ENCODE assay signal across 21 cellular contexts in the genomic region with DNA sequence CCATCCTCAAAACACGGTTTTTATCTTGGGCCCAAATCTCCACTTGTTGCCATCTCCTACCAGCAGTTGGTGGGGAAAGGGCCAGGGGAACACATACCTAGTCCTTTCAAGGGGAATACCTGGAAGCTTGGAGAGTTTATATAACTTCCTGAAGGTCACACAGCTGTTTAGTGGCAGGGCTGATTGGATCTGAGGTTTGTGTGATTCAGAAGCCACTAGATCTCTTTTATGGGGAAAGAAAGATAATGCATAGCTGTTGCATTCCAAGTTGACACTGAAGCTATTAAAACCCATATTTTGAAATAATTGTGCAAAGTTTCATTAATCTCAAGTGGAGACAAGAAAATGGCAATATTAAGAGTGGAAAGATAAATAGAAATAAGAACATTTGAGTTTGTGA.
DNase-seq lines count a peak whose midpoint lies in the region; ATAC-seq and TF ChIP-seq lines count a peak whose summit lies in the region.
"Had no signal": no experiment of that assay in that cellular context is flagged by ENCODE, and none has a peak within 500 bp of the region (broad histone marks: within the 10 kb centered on the region; RNA-seq: fewer than 3 reads in every experiment).

No MANE protein-coding gene starts in this region.

- H3K36me3 ChIP-seq in SK-N-SH (replicated peaks in 1 of 2; ENCODE audit: control insufficient read depth in 1 of 2, insufficient read depth in 2 of 2, low read length in 1 of 2) (peaks cover 0 to 3% of the 10 kb centered on the region in 2 experiments), MM.1S (replicated peaks; ENCODE audit: insufficient read depth, low read length) (no peaks in the 10 kb centered on the region)
- H3K36me3 ChIP-seq: BLaER1 treated with 17β-estradiol and CSF1 and Interleukin-3, amounts not matched to agents 10 nM and 100 nM had no signal

- no peak for TF ChIP-seq RAD21 in SK-N-SH (IDR thresholded peaks at IDR 0.05; ENCODE audit: low read length)

- H2AFZ ChIP-seq in SK-N-SH (ENCODE audit: low read depth): no peak overlapping the region
- H2AFZ ChIP-seq in MM.1S (ENCODE audit: low read length): no peak overlapping the region

- peaks cover 2% of the 10 kb centered on the region for H3K36me3 Mint-ChIP-seq in progenitor cell of endocrine pancreas (ENCODE audit: insufficient read depth)
- H3K36me3 Mint-ChIP-seq: CD8-positive, alpha-beta memory T cell had no signal

- H3K4me3 ChIP-seq in SK-N-SH (ENCODE audit: low read depth in 2 of 2, low read length in 1 of 2): no peak overlapping the region
- no peak overlapping the region for H3K4me3 ChIP-seq in MM.1S (ENCODE audit: low read length)
- H3K4me3 ChIP-seq: A549; BLaER1 treated with 17β-estradiol and CSF1 and Interleukin-3, amounts not matched to agents 10 nM and 100 nM; GM12878 had no signal

- H3F3A ChIP-seq in SK-N-SH (replicated peaks; ENCODE audit: insufficient read depth): no peaks in the 10 kb centered on the region
- no peaks in the 10 kb centered on the region for H3F3A ChIP-seq in MM.1S (ENCODE audit: insufficient read depth, low read length)

- peaks cover 5% of the 10 kb centered on the region; the same call in 1 of the 2 replicates for H4K20me1 ChIP-seq in SK-N-SH (ENCODE audit: insufficient read depth)
- H4K20me1 ChIP-seq in MM.1S (ENCODE audit: insufficient read depth, low read length): no peaks in the 10 kb centered on the region
- H4K20me1 ChIP-seq: BLaER1 treated with 17β-estradiol and CSF1 and Interleukin-3, amounts not matched to agents 10 nM and 100 nM had no signal

- no peak for TF ChIP-seq CTCF in SK-N-SH (IDR thresholded peaks at IDR 0.05)
- TF ChIP-seq CTCF in progenitor cell of endocrine pancreas (IDR thresholded peaks at IDR 0.05; ENCODE audit: unreplicated experiment): no peak
- TF ChIP-seq CTCF in MM.1S (IDR thresholded peaks at IDR 0.05; ENCODE audit: low read length): no peak

- H3K4me2 ChIP-seq in SK-N-SH: no peak overlapping the region
- H3K4me2 ChIP-seq in MM.1S (ENCODE audit: low read depth, low read length): no peak overlapping the region
- H3K4me2 ChIP-seq: A549; BLaER1 treated with 17β-estradiol and CSF1 and Interleukin-3, amounts not matched to agents 10 nM and 100 nM had no signal

- no peaks in the 10 kb centered on the region for H3K27me3 ChIP-seq in SK-N-SH (ENCODE audit: insufficient read depth)
- no peaks in the 10 kb centered on the region for H3K27me3 ChIP-seq in MM.1S (replicated peaks; ENCODE audit: insufficient read depth, low read length)
- H3K27me3 ChIP-seq: BLaER1 treated with 17β-estradiol and CSF1 and Interleukin-3, amounts not matched to agents 10 nM and 100 nM had no signal

- POLR2A ChIA-PET in SK-N-SH (lab: Yijun Ruan, JAX): no interaction called here

- H3K27ac Mint-ChIP-seq in progenitor cell of endocrine pancreas: peak overlapping the region; percentile 47
- H3K27ac Mint-ChIP-seq: B cell; CD4-positive, alpha-beta T cell; CD8-positive, alpha-beta memory T cell had no signal

- no peaks in the 10 kb centered on the region for H3K9me3 Mint-ChIP-seq in progenitor cell of endocrine pancreas (ENCODE audit: low read depth)

- H3K9me2 ChIP-seq in SK-N-SH: no peaks in the 10 kb centered on the region; the same call in 1 of the 2 replicates
- H3K9me2 ChIP-seq in MM.1S (replicated peaks; ENCODE audit: insufficient read depth, low read length): no peaks in the 10 kb centered on the region

- ATAC-seq in SK-N-SH treated with all-trans-retinoic acid at 6 μM for 48 hours: no peak
- ATAC-seq: A549, GM12878 had no signal

- H3K27ac ChIP-seq in SK-N-SH (ENCODE audit: low read depth in 2 of 2, low read length in 1 of 2) (no peak overlapping the region), MM.1S (ENCODE audit: low read length) (no peak overlapping the region)
- H3K27ac ChIP-seq: 22Rv1; A549; BLaER1 treated with 17β-estradiol and CSF1 and Interleukin-3, amounts not matched to agents 10 nM and 100 nM; C4-2B had no signal

- H3K4me1 Mint-ChIP-seq in progenitor cell of endocrine pancreas (ENCODE audit: low read depth): peaks cover 35% of the 10 kb centered on the region
- H3K4me1 Mint-ChIP-seq: B cell had no signal

- WGBS in SK-N-SH (ENCODE audit: low lambda C conversion rate): 75% methylated on average over 1 of the region's 1 CpG

- H3K27me3 Mint-ChIP-seq in progenitor cell of endocrine pancreas: no peaks in the 10 kb centered on the region
- H3K27me3 Mint-ChIP-seq: CD4-positive, alpha-beta T cell had no signal

- CTCF ChIA-PET in SK-N-SH (lab: Yijun Ruan, JAX): interaction anchor here (1.7 kb wide), 1 partner anchor 358 kb away, joined by 6 read pairs; no protein-coding TSS in a partner anchor

- H3K9me3 ChIP-seq in SK-N-SH: no peaks in the 10 kb centered on the region
- no peaks in the 10 kb centered on the region for H3K9me3 ChIP-seq in MM.1S (replicated peaks; ENCODE audit: insufficient read depth, low read length)
- H3K9me3 ChIP-seq: A549; BLaER1 treated with 17β-estradiol and CSF1 and Interleukin-3, amounts not matched to agents 10 nM and 100 nM had no signal

- H3K4me3 Mint-ChIP-seq in progenitor cell of endocrine pancreas (ENCODE audit: low read depth): no peak overlapping the region
- H3K4me3 Mint-ChIP-seq: B cell; CD4-positive, alpha-beta T cell; CD8-positive, alpha-beta memory T cell had no signal

- TF ChIP-seq EP300 in SK-N-SH (IDR thresholded peaks at IDR 0.05; ENCODE audit: borderline replicate concordance in 1 of 2, low read depth in 1 of 2, low read length in 1 of 2): no peak

- H3K9ac ChIP-seq in SK-N-SH (no peak overlapping the region), MM.1S (ENCODE audit: low read length) (no peak overlapping the region)
- H3K9ac ChIP-seq: BLaER1 treated with 17β-estradiol and CSF1 and Interleukin-3, amounts not matched to agents 10 nM and 100 nM had no signal

- peaks cover 9% of the 10 kb centered on the region; the same call in 1 of the 2 replicates for H3K79me2 ChIP-seq in SK-N-SH (ENCODE audit: insufficient read depth)
- no peaks in the 10 kb centered on the region for H3K79me2 ChIP-seq in MM.1S (ENCODE audit: low read length)

- H3K4me1 ChIP-seq in SK-N-SH (ENCODE audit: control insufficient read depth in 1 of 2, insufficient read depth in 2 of 2, low read depth in 1 of 2, low read length in 1 of 2) (no peaks in the 10 kb centered on the region; a peak in 1 of 4 replicates), MM.1S (ENCODE audit: low read length) (no peaks in the 10 kb centered on the region)
- H3K4me1 ChIP-seq: A549; BLaER1 treated with 17β-estradiol and CSF1 and Interleukin-3, amounts not matched to agents 10 nM and 100 nM had no signal

- DNase-seq in SK-N-SH (no peak), OCI-M1 (lab: John Stamatoyannopoulos, UW) (peak; percentile 14), progenitor cell of endocrine pancreas (ENCODE audit: low spot score, unreplicated experiment) (no peak), MM.1S (no peak)
- DNase-seq: CD4-positive, alpha-beta T cell; CD8-positive, alpha-beta memory T cell; COR-L47; DMS 273 treated with DMSO at 0.1 percent for 48 hours; DMS153; DMS53; DMS79; DND-41; EL; GDM1 had no signal

TF ChIP-seq in SK-N-SH, 30 proteins besides CTCF, POLR2A, EP300 and RAD21 (continues in another document):
- TF ChIP-seq, protein P1, sequence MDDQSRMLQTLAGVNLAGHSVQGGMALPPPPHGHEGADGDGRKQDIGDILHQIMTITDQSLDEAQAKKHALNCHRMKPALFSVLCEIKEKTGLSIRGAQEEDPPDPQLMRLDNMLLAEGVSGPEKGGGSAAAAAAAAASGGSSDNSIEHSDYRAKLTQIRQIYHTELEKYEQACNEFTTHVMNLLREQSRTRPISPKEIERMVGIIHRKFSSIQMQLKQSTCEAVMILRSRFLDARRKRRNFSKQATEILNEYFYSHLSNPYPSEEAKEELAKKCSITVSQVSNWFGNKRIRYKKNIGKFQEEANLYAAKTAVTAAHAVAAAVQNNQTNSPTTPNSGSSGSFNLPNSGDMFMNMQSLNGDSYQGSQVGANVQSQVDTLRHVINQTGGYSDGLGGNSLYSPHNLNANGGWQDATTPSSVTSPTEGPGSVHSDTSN (IDR thresholded peaks at IDR 0.05): 0 out of 2 replicates have a peak, but pooled peaks have one; percentile 34

TF ChIP-seq in SK-N-SH treated with all-trans-retinoic acid at 6 μM for 48 hours, 23 proteins besides CTCF, POLR2A, EP300 and RAD21:
- TF ChIP-seq SNAI2 (CRISPR knock-in tag; IDR thresholded peaks at IDR 0.05): no peak
